ENCODE assay signal across 8 cellular contexts in the genomic region with DNA sequence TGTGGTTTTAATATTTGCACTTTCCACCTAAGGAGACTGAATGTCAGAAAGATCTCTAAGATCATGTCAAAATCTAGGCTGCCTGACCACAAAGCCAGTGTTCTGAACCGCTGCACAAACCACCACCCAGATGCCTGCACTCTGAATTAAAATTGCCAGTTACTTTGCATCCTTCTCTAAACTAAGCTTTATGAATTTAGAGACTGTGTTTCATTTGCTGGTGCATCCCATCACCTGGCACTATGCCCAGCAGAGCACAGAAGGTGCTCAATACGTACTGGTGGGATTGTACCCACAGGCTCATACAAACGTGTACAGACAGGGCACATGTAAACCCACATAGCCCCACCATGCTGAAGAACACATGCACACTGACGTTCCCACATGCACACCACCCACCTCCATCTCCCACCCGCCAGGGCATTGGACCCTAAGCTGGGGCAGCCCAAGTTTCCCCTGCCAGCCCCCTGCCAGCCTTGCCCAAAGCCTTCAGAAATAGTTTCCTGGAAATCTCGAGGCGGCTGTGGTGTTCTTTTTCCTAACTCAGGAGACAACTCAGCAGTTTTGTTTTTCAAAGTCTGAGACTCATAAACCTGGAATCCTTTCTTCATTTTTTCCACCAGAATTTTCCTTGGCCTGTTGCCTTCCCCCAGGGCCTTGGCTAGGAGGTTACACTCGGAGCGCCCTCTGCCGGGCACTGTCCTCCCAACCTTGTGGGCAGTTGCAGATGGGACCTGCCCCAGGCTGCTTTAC. TPM values are rescaled to one million over a fixed set of nuclear protein-coding genes. Genes with fewer than 3 reads are reported as not detected.
A peak's percentile ranks its signal among the peaks of the same experiment; 100 is the strongest.
DNase-seq lines count a peak whose midpoint lies in the region; ATAC-seq lines count a peak whose summit lies in the region.

No MANE protein-coding gene starts in this region.

- H3K4me3 Mint-ChIP-seq in IgD-negative memory B cell, result peak overlapping the region in 3 of 4 donors; percentile 68 to 88 (median 80)

- peak overlapping the region; percentile 9 for H3K9ac ChIP-seq in muscle layer of colon (ENCODE audit: low read length)

- peak; percentile 46 for ATAC-seq in GM19023 (IDR thresholded peaks at IDR 0.05; ENCODE audit: unreplicated experiment)

- H3K27ac ChIP-seq in epithelial cell of prostate (peak overlapping the region; percentile 82), muscle layer of colon (ENCODE audit: low read depth, low read length) (peak overlapping the region; percentile 93)

- H3K36me3 Mint-ChIP-seq in IgD-negative memory B cell, result no peaks in the 10 kb centered on the region

- H3K9me3 Mint-ChIP-seq in IgD-negative memory B cell, result no peaks in the 10 kb centered on the region

- no peaks in the 10 kb centered on the region for H3K27me3 Mint-ChIP-seq in IgD-negative memory B cell

- H3K27ac Mint-ChIP-seq in IgD-negative memory B cell, result peak overlapping the region; percentile 4 to 87 (median 87)

- DNase-seq in AG08396 (ENCODE audit: low spot score), result peak; percentile 90
- peak; percentile 92 for DNase-seq in OCI-M1 (lab: John Stamatoyannopoulos, UW)
- DNase-seq in activated T-cell treated with anti-CD3 and anti-CD28 coated beads for 48 hours (ENCODE audit: low read depth), result peak; percentile 85
- DNase-seq in epithelial cell of prostate (ENCODE audit: low read depth, low spot score), result peak; percentile 51
- peak; percentile 98 for DNase-seq in stimulated activated CD8-positive, alpha-beta memory T cell treated with anti-CD3 and anti-CD28 coated beads, Interleukin-4, amount 100 ng/mL, for 48 hours

- peak overlapping the region in 1 of 2 donors; percentile 49 for H3K4me3 ChIP-seq in muscle layer of colon (ENCODE audit: low read depth in 1 of 2, low read length in 2 of 2)

- H3K27me3 ChIP-seq in muscle layer of colon (ENCODE audit: control insufficient read depth in 1 of 2, insufficient read depth in 2 of 2, low read length in 2 of 2), result no peaks in the 10 kb centered on the region

- H3K36me3 ChIP-seq in muscle layer of colon (ENCODE audit: insufficient read depth, low read length), result no peaks in the 10 kb centered on the region

- H3K9me3 ChIP-seq in muscle layer of colon (ENCODE audit: low read length), result no peaks in the 10 kb centered on the region

- H3K4me1 Mint-ChIP-seq in IgD-negative memory B cell, result peaks cover 39 to 48% (median 43%) of the 10 kb centered on the region in 3 donors

- H3K4me1 ChIP-seq in muscle layer of colon (ENCODE audit: insufficient read depth, low read length), result peaks cover 39% of the 10 kb centered on the region

RNA-seq across cellular contexts. Expression of a gene that starts 9.6 kb away (rescaled TPM):
- 1.3 TPM for polyA plus RNA-seq in IgD-negative memory B cell

RNA-seq across cellular contexts. Expression of a gene that starts 59.2 kb away (rescaled TPM):
- 3.9 TPM for polyA plus RNA-seq in IgD-negative memory B cell
